9 cellular contexts compared by ENCODE assay signal in genomic region chr2:177252808-177253531, GRCh38. TPM values are rescaled to one million over a fixed set of nuclear protein-coding genes. Genes with fewer than 3 reads are reported as not detected.
DNase-seq lines count a peak whose midpoint lies in the region; ATAC-seq and TF ChIP-seq lines count a peak whose summit lies in the region.
"Had no signal": no experiment of that assay in that cellular context is flagged by ENCODE, and none has a peak within 500 bp of the region (broad histone marks: within the 10 kb centered on the region; RNA-seq: fewer than 3 reads in every experiment).

No MANE protein-coding gene starts in this region.

- H3K9me3 ChIP-seq in left ventricle myocardium inferior (replicated peaks) (peaks cover under 1% of the 10 kb centered on the region), ascending aorta (no peaks in the 10 kb centered on the region), vagina (no peaks in the 10 kb centered on the region)

- ATAC-seq in left ventricle myocardium superior (no peak), memory B cell (ENCODE audit: low read depth) (no peak)

- H3K27ac ChIP-seq in left ventricle myocardium inferior (replicated peaks), result peak overlapping the region; percentile 65
- peak overlapping the region; percentile 72 to 81 for H3K27ac ChIP-seq in ascending aorta
- H3K27ac ChIP-seq in vagina, result peak overlapping the region; percentile 81

- in situ Hi-C loops in GM13977 (cut with MboI; ENCODE audit: low pct_unique_long_range_greater_than_20kb, low sequenced_read_pairs, unreplicated experiment), result no loop called here

- intact Hi-C loops in left ventricle myocardium inferior (cut with micrococcal nuclease), result no loop called here
- intact Hi-C loops in left ventricle myocardium superior (cut with micrococcal nuclease), result no loop called here
- intact Hi-C loops in ascending aorta (cut with DNase I), result no loop called here
- intact Hi-C loops in vagina (cut with DNase I), result no loop called here

- H3K36me3 ChIP-seq in left ventricle myocardium inferior (no peaks in the 10 kb centered on the region), ascending aorta (peaks cover 0 to 4% of the 10 kb centered on the region in 2 donors), vagina (no peaks in the 10 kb centered on the region)

- H3K27me3 ChIP-seq in left ventricle myocardium inferior (ENCODE audit: low read depth), result no peaks in the 10 kb centered on the region
- H3K27me3 ChIP-seq in ascending aorta, result no peaks in the 10 kb centered on the region
- no peaks in the 10 kb centered on the region for H3K27me3 ChIP-seq in vagina

- peaks cover 100% of the 10 kb centered on the region for H3K4me1 ChIP-seq in left ventricle myocardium inferior
- H3K4me1 ChIP-seq in ascending aorta, result peaks cover 16 to 84% of the 10 kb centered on the region in 2 donors
- H3K4me1 ChIP-seq in vagina, result peaks cover 100% of the 10 kb centered on the region

- H3K27me3 Mint-ChIP-seq in memory B cell, result no peaks in the 10 kb centered on the region

- no peak for TF ChIP-seq POLR2A in vagina (IDR thresholded peaks at IDR 0.05)

- DNase-seq in left ventricle myocardium inferior, result no peak
- DNase-seq in left ventricle myocardium superior, result no peak
- no peak for DNase-seq in ascending aorta (ENCODE audit: low spot score in 2 of 2)
- DNase-seq in memory B cell (ENCODE audit: low spot score in 2 of 2), result no peak
- no peak for DNase-seq in vagina (ENCODE audit: extremely low spot score in 2 of 2)
- no peak for DNase-seq in stimulated activated naive CD4-positive, alpha-beta T cell treated with Interleukin-2 at 50 U/mL for 16 hours (lab: John Stamatoyannopoulos, UW)
- DNase-seq in NCI-H2081 treated with DMSO at 0.1 percent for 48 hours (lab: John Stamatoyannopoulos, UW), result no peak
- no peak for DNase-seq in GM13977 (ENCODE audit: low spot score)
- DNase-seq: NCI-H510A had no signal

- H3K36me3 Mint-ChIP-seq in memory B cell, result peaks cover 9% of the 10 kb centered on the region

- H3K4me1 Mint-ChIP-seq in memory B cell, result peaks cover 40% of the 10 kb centered on the region

- H3K9me3 Mint-ChIP-seq in memory B cell, result no peaks in the 10 kb centered on the region

- TF ChIP-seq CTCF in left ventricle myocardium inferior (IDR thresholded peaks at IDR 0.05; ENCODE audit: borderline replicate concordance) (no peak), ascending aorta (IDR thresholded peaks at IDR 0.05) (no peak), vagina (IDR thresholded peaks at IDR 0.05) (no peak), GM13977 (IDR thresholded peaks at IDR 0.05; ENCODE audit: extremely low read depth, insufficient read depth, missing control alignments) (no peak)

- H3K27ac Mint-ChIP-seq in memory B cell, result peak overlapping the region; percentile 79

- H3K4me3 ChIP-seq in left ventricle myocardium inferior (peak overlapping the region; percentile 11), ascending aorta (peak overlapping the region in 1 of 2 donors; percentile 0), vagina (no peak overlapping the region)

- H3K4me3 Mint-ChIP-seq in memory B cell, result peak overlapping the region; percentile 6

RNA-seq across cellular contexts. Expression of gene NFE2L2, which starts 11.6 kb away (rescaled TPM):
- total RNA-seq in left ventricle myocardium inferior (50.7 TPM), left ventricle myocardium superior (50.6 TPM), ascending aorta (99.3 TPM), vagina (147 TPM)

RNA-seq across cellular contexts. Expression of gene HNRNPA3, which starts 40.4 kb away (rescaled TPM):
- total RNA-seq in left ventricle myocardium inferior, result 73.2 TPM
- 70.4 TPM for total RNA-seq in left ventricle myocardium superior
- total RNA-seq in ascending aorta, result 32.9 TPM
- total RNA-seq in vagina, result 77.8 TPM
